In the genomic region with DNA sequence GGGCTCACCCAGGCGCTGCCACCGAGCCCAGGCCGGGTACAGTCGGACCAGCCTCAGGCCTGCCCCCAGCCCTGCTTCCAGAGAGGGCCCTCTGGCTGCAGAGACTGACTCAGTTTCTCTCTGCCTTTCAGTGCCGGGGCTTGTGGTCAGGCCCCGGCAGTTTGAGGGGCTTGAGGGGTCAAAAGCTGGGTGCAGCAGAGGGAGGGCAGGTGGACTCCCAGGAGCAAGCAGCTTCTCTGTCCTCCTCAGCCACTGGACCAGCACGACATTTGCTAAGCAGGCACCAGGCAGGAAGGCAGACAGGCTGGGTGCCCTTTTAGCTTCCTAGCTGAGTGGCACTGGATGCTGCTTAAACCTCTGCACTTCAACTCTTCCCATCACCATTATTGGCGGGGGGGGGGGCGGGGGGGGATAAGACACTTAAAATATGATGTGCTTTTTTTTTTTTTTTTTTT, we compare ENCODE assay signal across 9 cellular contexts.
A peak's percentile ranks its signal among the peaks of the same experiment; 100 is the strongest.
DNase-seq lines count a peak whose midpoint lies in the region; ATAC-seq and FAIRE-seq lines count a peak whose summit lies in the region.
"Had no signal": no experiment of that assay in that cellular context is flagged by ENCODE, and none has a peak within 500 bp of the region (broad histone marks: within the 10 kb centered on the region; RNA-seq: fewer than 3 reads in every experiment).

No MANE protein-coding gene starts in this region.

- FAIRE-seq in small intestine (lab: Jason Lieb, UNC), result no peak
- FAIRE-seq: pancreas had no signal

- no peaks in the 10 kb centered on the region for H3K9me3 ChIP-seq in small intestine (ENCODE audit: control insufficient read depth, low read depth)
- H3K9me3 ChIP-seq: pancreas had no signal

- no peaks in the 10 kb centered on the region for H3K27me3 ChIP-seq in small intestine (ENCODE audit: control insufficient read depth in 2 of 2, insufficient read depth in 2 of 2, low read length in 2 of 2)
- H3K27me3 ChIP-seq: pancreas had no signal

- peak overlapping the region; percentile 45 for H3K27ac Mint-ChIP-seq in T-helper 2 cell treated with Interferon-gamma antibody and Interleukin-4, amounts not matched to agents 5 μg/mL and 100 μg/mL, for 36 hours
- H3K27ac Mint-ChIP-seq in activated CD8-positive, alpha-beta T cell treated with anti-CD3 and anti-CD28 coated beads, Interleukin-2, amount 10 ng/mL, durations not matched to agents 7 days and 5 days, result peak overlapping the region; percentile 61
- H3K27ac Mint-ChIP-seq in immature natural killer cell, result peak overlapping the region in 4 of 6 donors; percentile 48 to 73 (median 57)

- H3K36me3 ChIP-seq in small intestine (ENCODE audit: control insufficient read depth in 2 of 2, insufficient read depth in 2 of 2, low read length in 2 of 2), result no peaks in the 10 kb centered on the region
- H3K36me3 ChIP-seq: pancreas had no signal

- H3K27me3 Mint-ChIP-seq in T-helper 2 cell treated with Interferon-gamma antibody and Interleukin-4, amounts not matched to agents 5 μg/mL and 100 μg/mL, for 36 hours (ENCODE audit: low read depth), result no peaks in the 10 kb centered on the region
- no peaks in the 10 kb centered on the region for H3K27me3 Mint-ChIP-seq in activated CD8-positive, alpha-beta T cell treated with anti-CD3 and anti-CD28 coated beads, Interleukin-2, amount 10 ng/mL, durations not matched to agents 7 days and 5 days (ENCODE audit: low read depth)
- peaks cover 0 to 2% (median 2%) of the 10 kb centered on the region in 3 donors for H3K27me3 Mint-ChIP-seq in immature natural killer cell (ENCODE audit: low read depth in 3 of 3)

- DNase-seq in T-helper 2 cell treated with Interferon-gamma antibody and Interleukin-4, amounts not matched to agents 5 μg/mL and 100 μg/mL, for 36 hours (ENCODE audit: low spot score), result no peak
- DNase-seq in T-helper 2 cell (no peak), immature natural killer cell (no peak), substantia nigra (lab: John Stamatoyannopoulos, UW) (no peak), NCI-H345 treated with DMSO at 0.1 percent for 48 hours (lab: John Stamatoyannopoulos, UW; ENCODE audit: unreplicated experiment) (no peak), small intestine (no peak)
- no peak for DNase-seq in activated CD8-positive, alpha-beta T cell treated with anti-CD3 and anti-CD28 coated beads, Interleukin-2, amount 10 ng/mL, durations not matched to agents 7 days and 5 days
- no peak for DNase-seq in stimulated activated CD4-positive, alpha-beta T cell treated with anti-CD3 and anti-CD28 coated beads, Interleukin-1b, Interleukin-23, amount 100 ng/mL, for 48 hours

- no peak overlapping the region for H3K4me3 ChIP-seq in small intestine (ENCODE audit: low read depth in 1 of 2, low read length in 2 of 2)

- peaks cover 11% of the 10 kb centered on the region for H3K9me3 Mint-ChIP-seq in T-helper 2 cell treated with Interferon-gamma antibody and Interleukin-4, amounts not matched to agents 5 μg/mL and 100 μg/mL, for 36 hours
- H3K9me3 Mint-ChIP-seq in activated CD8-positive, alpha-beta T cell treated with anti-CD3 and anti-CD28 coated beads, Interleukin-2, amount 10 ng/mL, durations not matched to agents 7 days and 5 days (ENCODE audit: insufficient read depth), result peaks cover 8% of the 10 kb centered on the region
- no peaks in the 10 kb centered on the region for H3K9me3 Mint-ChIP-seq in immature natural killer cell

- CTCF ChIA-PET in activated CD8-positive, alpha-beta T cell treated with anti-CD3 and anti-CD28 coated beads, Interleukin-2, amount 10 ng/mL, durations not matched to agents 7 days and 5 days (lab: Charles Lee), result interaction anchor here (0.8 kb wide), 1 partner anchor 24 kb away, joined by 3 read pairs; no protein-coding TSS in a partner anchor

- peaks cover 10% of the 10 kb centered on the region for H3K4me1 Mint-ChIP-seq in T-helper 2 cell treated with Interferon-gamma antibody and Interleukin-4, amounts not matched to agents 5 μg/mL and 100 μg/mL, for 36 hours (ENCODE audit: low read depth)
- peaks cover 19% of the 10 kb centered on the region for H3K4me1 Mint-ChIP-seq in activated CD8-positive, alpha-beta T cell treated with anti-CD3 and anti-CD28 coated beads, Interleukin-2, amount 10 ng/mL, durations not matched to agents 7 days and 5 days (ENCODE audit: low read depth)
- H3K4me1 Mint-ChIP-seq in immature natural killer cell, result peaks cover 22 to 32% of the 10 kb centered on the region in 2 donors

- peaks cover 23% of the 10 kb centered on the region for H3K36me3 Mint-ChIP-seq in T-helper 2 cell treated with Interferon-gamma antibody and Interleukin-4, amounts not matched to agents 5 μg/mL and 100 μg/mL, for 36 hours (ENCODE audit: low read depth)
- H3K36me3 Mint-ChIP-seq in activated CD8-positive, alpha-beta T cell treated with anti-CD3 and anti-CD28 coated beads, Interleukin-2, amount 10 ng/mL, durations not matched to agents 7 days and 5 days (ENCODE audit: low read depth), result peaks cover 26% of the 10 kb centered on the region
- H3K36me3 Mint-ChIP-seq in immature natural killer cell, result peaks cover 0 to 6% (median 0%) of the 10 kb centered on the region in 3 donors

- peak overlapping the region; percentile 67 for H3K4me3 Mint-ChIP-seq in T-helper 2 cell treated with Interferon-gamma antibody and Interleukin-4, amounts not matched to agents 5 μg/mL and 100 μg/mL, for 36 hours
- peak overlapping the region; percentile 89 for H3K4me3 Mint-ChIP-seq in activated CD8-positive, alpha-beta T cell treated with anti-CD3 and anti-CD28 coated beads, Interleukin-2, amount 10 ng/mL, durations not matched to agents 7 days and 5 days
- peak overlapping the region; percentile 63 to 92 (median 89) for H3K4me3 Mint-ChIP-seq in immature natural killer cell

- WGBS in small intestine, 3 donors, result 59 to 81% (median 71%) methylated on average over 8 to 9 of the region's 9 CpGs

- H3K27ac ChIP-seq in substantia nigra (ENCODE audit: low read depth, low read length, poor library complexity, severe bottlenecking) (peak overlapping the region; percentile 76), small intestine (ENCODE audit: low read depth in 1 of 2, low read length in 1 of 2) (peak overlapping the region in 1 of 2 donors; percentile 91)

- POLR2A ChIA-PET in activated CD8-positive, alpha-beta T cell treated with anti-CD3 and anti-CD28 coated beads, Interleukin-2, amount 10 ng/mL, durations not matched to agents 7 days and 5 days (lab: Charles Lee), result interaction anchor here (1.3 kb wide), 1 partner anchor 16 kb away, joined by 4 read pairs; no protein-coding TSS in a partner anchor

- peaks cover 0 to 2% of the 10 kb centered on the region in 2 donors for H3K4me1 ChIP-seq in small intestine (ENCODE audit: control insufficient read depth in 2 of 2, insufficient read depth in 1 of 2, low read depth in 1 of 2, low read length in 1 of 2)
- H3K4me1 ChIP-seq: pancreas had no signal

- no peak for ATAC-seq in activated CD8-positive, alpha-beta T cell treated with anti-CD3 and anti-CD28 coated beads, Interleukin-2, amount 10 ng/mL, durations not matched to agents 7 days and 5 days
